Comparison of ENCODE assay signal across 12 cellular contexts in the genomic region with DNA sequence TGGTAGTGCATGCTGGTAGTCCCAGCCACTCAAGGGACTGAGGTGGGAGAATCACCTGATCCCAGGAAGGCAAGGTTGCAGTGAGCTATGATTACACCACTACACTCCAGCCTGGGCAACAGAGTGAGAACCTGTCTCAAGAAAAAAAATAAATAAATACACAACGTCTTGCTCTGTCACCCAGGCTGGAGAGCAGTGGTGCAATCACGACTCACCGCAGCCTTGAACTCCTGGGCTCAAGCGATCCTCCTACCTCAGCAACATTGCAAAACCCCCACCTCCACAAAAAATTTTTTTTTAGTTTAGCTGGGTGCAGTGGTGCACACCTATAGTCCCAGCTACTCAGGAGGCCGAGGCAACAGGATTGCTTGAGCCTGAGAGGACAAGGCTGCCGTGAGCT. TPM values are rescaled to one million over a fixed set of nuclear protein-coding genes. Genes with fewer than 3 reads are reported as not detected.
A peak's percentile ranks its signal among the peaks of the same experiment; 100 is the strongest.
DNase-seq lines count a peak whose midpoint lies in the region; ATAC-seq and TF ChIP-seq lines count a peak whose summit lies in the region.
"Had no signal": no experiment of that assay in that cellular context is flagged by ENCODE, and none has a peak within 500 bp of the region (broad histone marks: within the 10 kb centered on the region; RNA-seq: fewer than 3 reads in every experiment).

No MANE protein-coding gene starts in this region.

- H3K27me3 Mint-ChIP-seq in activated CD4-positive, alpha-beta T cell treated with anti-CD3 and anti-CD28 coated beads, Interleukin-2, amount 10 ng/mL, durations not matched to agents 24 days and 14 days: no peaks in the 10 kb centered on the region
- no peaks in the 10 kb centered on the region for H3K27me3 Mint-ChIP-seq in T-helper 1 cell treated with Interleukin-12 subunit alpha and Interleukin-12 subunit beta and Interleukin-4 antibody, amounts not matched to agents 30 μg/mL and 1 μg/mL, for 36 hours (ENCODE audit: low read depth)
- H3K27me3 Mint-ChIP-seq in stimulated activated naive B cell treated with anti-CD40 and anti-IgM and Interleukin-4, amounts not matched to agents 10 μg/mL and 1 μg/mL and 100 μg/mL, for 72 hours: no peaks in the 10 kb centered on the region

- H3K27me3 ChIP-seq in psoas muscle (ENCODE audit: insufficient read depth in 3 of 3, low read length in 2 of 3): peaks cover 0 to 5% (median 0%) of the 10 kb centered on the region in 3 donors

- no peak for ATAC-seq in stimulated activated naive B cell treated with anti-CD40 and anti-IgM and Interleukin-4, amounts not matched to agents 10 μg/mL and 1 μg/mL and 100 μg/mL, for 72 hours (replicated peaks)
- ATAC-seq in GM18867 (IDR thresholded peaks at IDR 0.05; ENCODE audit: unreplicated experiment) (no peak), psoas muscle (no peak), HG02759 (IDR thresholded peaks at IDR 0.05; ENCODE audit: unreplicated experiment) (no peak)
- ATAC-seq: right cardiac atrium had no signal

- H3K4me1 ChIP-seq in psoas muscle: peaks cover 14% of the 10 kb centered on the region

- H3K27ac ChIP-seq in psoas muscle: no peak overlapping the region

- no peak for DNase-seq in activated CD4-positive, alpha-beta T cell treated with anti-CD3 and anti-CD28 coated beads, Interleukin-2, amount 10 ng/mL, durations not matched to agents 24 days and 14 days
- no peak for DNase-seq in activated CD4-positive, alpha-beta T cell treated with anti-CD3 and anti-CD28 coated beads, Interleukin-2, amount 50 U/mL, for 4 hours
- peak; percentile 62 for DNase-seq in epithelial cell of esophagus (ENCODE audit: low read depth)
- no peak for DNase-seq in stimulated activated naive B cell treated with anti-CD40 and anti-IgM and Interleukin-4, amounts not matched to agents 10 μg/mL and 1 μg/mL and 100 μg/mL, for 72 hours
- no peak for DNase-seq in psoas muscle
- DNase-seq: aorta, NCI-H748 treated with DMSO at 0.1 percent for 48 hours, right cardiac atrium had no signal

- WGBS in psoas muscle, 3 donors: 82 to 92% (median 82%) methylated on average over 6 of the region's 6 CpGs

- peaks cover 68% of the 10 kb centered on the region for H3K4me1 Mint-ChIP-seq in activated CD4-positive, alpha-beta T cell treated with anti-CD3 and anti-CD28 coated beads, Interleukin-2, amount 10 ng/mL, durations not matched to agents 24 days and 14 days
- H3K4me1 Mint-ChIP-seq in T-helper 1 cell treated with Interleukin-12 subunit alpha and Interleukin-12 subunit beta and Interleukin-4 antibody, amounts not matched to agents 30 μg/mL and 1 μg/mL, for 36 hours (ENCODE audit: low read depth): peaks cover 66% of the 10 kb centered on the region
- H3K4me1 Mint-ChIP-seq in stimulated activated naive B cell treated with anti-CD40 and anti-IgM and Interleukin-4, amounts not matched to agents 10 μg/mL and 1 μg/mL and 100 μg/mL, for 72 hours: peaks cover 31 to 68% of the 10 kb centered on the region in 2 donors

- H3K9me3 Mint-ChIP-seq in activated CD4-positive, alpha-beta T cell treated with anti-CD3 and anti-CD28 coated beads, Interleukin-2, amount 10 ng/mL, durations not matched to agents 24 days and 14 days: no peaks in the 10 kb centered on the region
- no peaks in the 10 kb centered on the region for H3K9me3 Mint-ChIP-seq in T-helper 1 cell treated with Interleukin-12 subunit alpha and Interleukin-12 subunit beta and Interleukin-4 antibody, amounts not matched to agents 30 μg/mL and 1 μg/mL, for 36 hours
- no peaks in the 10 kb centered on the region for H3K9me3 Mint-ChIP-seq in stimulated activated naive B cell treated with anti-CD40 and anti-IgM and Interleukin-4, amounts not matched to agents 10 μg/mL and 1 μg/mL and 100 μg/mL, for 72 hours

- H3K36me3 Mint-ChIP-seq in activated CD4-positive, alpha-beta T cell treated with anti-CD3 and anti-CD28 coated beads, Interleukin-2, amount 10 ng/mL, durations not matched to agents 24 days and 14 days (ENCODE audit: low read depth): peaks cover 89% of the 10 kb centered on the region
- H3K36me3 Mint-ChIP-seq in T-helper 1 cell treated with Interleukin-12 subunit alpha and Interleukin-12 subunit beta and Interleukin-4 antibody, amounts not matched to agents 30 μg/mL and 1 μg/mL, for 36 hours (ENCODE audit: low read depth): peaks cover 68% of the 10 kb centered on the region
- H3K36me3 Mint-ChIP-seq in stimulated activated naive B cell treated with anti-CD40 and anti-IgM and Interleukin-4, amounts not matched to agents 10 μg/mL and 1 μg/mL and 100 μg/mL, for 72 hours: peaks cover 69 to 80% of the 10 kb centered on the region in 2 donors

- intact Hi-C loops in activated CD4-positive, alpha-beta T cell treated with anti-CD3 and anti-CD28 coated beads, Interleukin-2, amount 10 ng/mL, durations not matched to agents 24 days and 14 days (cut with micrococcal nuclease): no loop called here
- intact Hi-C loops in psoas muscle (cut with DNase I): no loop called here

- H3K27ac Mint-ChIP-seq in activated CD4-positive, alpha-beta T cell treated with anti-CD3 and anti-CD28 coated beads, Interleukin-2, amount 10 ng/mL, durations not matched to agents 24 days and 14 days: peak overlapping the region; percentile 89
- peak overlapping the region; percentile 87 for H3K27ac Mint-ChIP-seq in T-helper 1 cell treated with Interleukin-12 subunit alpha and Interleukin-12 subunit beta and Interleukin-4 antibody, amounts not matched to agents 30 μg/mL and 1 μg/mL, for 36 hours
- peak overlapping the region; percentile 93 for H3K27ac Mint-ChIP-seq in stimulated activated naive B cell treated with anti-CD40 and anti-IgM and Interleukin-4, amounts not matched to agents 10 μg/mL and 1 μg/mL and 100 μg/mL, for 72 hours

- H3K4me3 Mint-ChIP-seq in activated CD4-positive, alpha-beta T cell treated with anti-CD3 and anti-CD28 coated beads, Interleukin-2, amount 10 ng/mL, durations not matched to agents 24 days and 14 days: peak overlapping the region; percentile 84
- H3K4me3 Mint-ChIP-seq in T-helper 1 cell treated with Interleukin-12 subunit alpha and Interleukin-12 subunit beta and Interleukin-4 antibody, amounts not matched to agents 30 μg/mL and 1 μg/mL, for 36 hours: peak overlapping the region; percentile 82
- H3K4me3 Mint-ChIP-seq in stimulated activated naive B cell treated with anti-CD40 and anti-IgM and Interleukin-4, amounts not matched to agents 10 μg/mL and 1 μg/mL and 100 μg/mL, for 72 hours: peak overlapping the region; percentile 78

- no peaks in the 10 kb centered on the region for H3K9me3 ChIP-seq in psoas muscle

- peaks cover 0 to 75% of the 10 kb centered on the region in 2 donors for H3K36me3 ChIP-seq in psoas muscle (ENCODE audit: insufficient read depth in 1 of 2, low read depth in 1 of 2)

- TF ChIP-seq CTCF in epithelial cell of esophagus (IDR thresholded peaks at IDR 0.05; ENCODE audit: insufficient read depth, low read depth, low read length, missing control alignments): no peak
- no peak for TF ChIP-seq CTCF in psoas muscle (IDR thresholded peaks at IDR 0.05)

- no peak overlapping the region for H3K4me3 ChIP-seq in epithelial cell of esophagus (ENCODE audit: low read length)
- H3K4me3 ChIP-seq in psoas muscle: no peak overlapping the region
- H3K4me3 ChIP-seq: lung had no signal

RNA-seq across cellular contexts. Expression of a gene that starts 8.8 kb away (rescaled TPM):
- 283 and 291 TPM in 2 replicates for total RNA-seq in activated CD4-positive, alpha-beta T cell treated with anti-CD3 and anti-CD28 coated beads, Interleukin-2, amount 10 ng/mL, durations not matched to agents 24 days and 14 days
- 10 to 100 TPM; 30.5 to 57.3 (median 42.5) TPM for total RNA-seq in psoas muscle
- polyA plus RNA-seq in psoas muscle: 10 to 100 TPM; 24.3 to 43.2 (median 40.8) TPM

RNA-seq across cellular contexts. Expression of a gene that starts 26.6 kb away (rescaled TPM):
- total RNA-seq in activated CD4-positive, alpha-beta T cell treated with anti-CD3 and anti-CD28 coated beads, Interleukin-2, amount 10 ng/mL, durations not matched to agents 24 days and 14 days: 227 and 247 TPM in 2 replicates
- total RNA-seq in psoas muscle: 10 to 100 TPM in 1 of 4 donors, 1 to 10 TPM in 3; 8.0 to 12.4 (median 8.9) TPM
- polyA plus RNA-seq in psoas muscle: 10 to 100 TPM in 1 of 3 donors, 1 to 10 TPM in 2; 7.1 to 13.0 (median 7.4) TPM

RNA-seq across cellular contexts. Expression of a gene that starts 58.4 kb away (rescaled TPM):
- 22.7 and 23.1 TPM in 2 replicates for total RNA-seq in activated CD4-positive, alpha-beta T cell treated with anti-CD3 and anti-CD28 coated beads, Interleukin-2, amount 10 ng/mL, durations not matched to agents 24 days and 14 days
- total RNA-seq in psoas muscle: under 1 TPM in 3 of 4 donors, not detected in 1; 0.12 to 0.30 (median 0.17) TPM
- polyA plus RNA-seq in psoas muscle: under 1 TPM in 2 of 3 donors, not detected in 1; 0.10 to 0.12 TPM

Comparison
In these comparisons a context has a peak if more than half of its experiments do, and no peak if none do; other contexts are left out.
1. RNA of a gene that starts 26.6 kb away (total RNA-seq): 227 to 247 TPM in activated CD4-positive, alpha-beta T cell treated with anti-CD3 and anti-CD28 coated beads, Interleukin-2, amount 10 ng/mL, durations not matched to agents 24 days and 14 days; 8.0 to 12.4 TPM in psoas muscle; every median in the first group is over 10 times any median in the second.
2. RNA of a gene that starts 58.4 kb away (total RNA-seq): 22.7 to 23.1 TPM in activated CD4-positive, alpha-beta T cell treated with anti-CD3 and anti-CD28 coated beads, Interleukin-2, amount 10 ng/mL, durations not matched to agents 24 days and 14 days; 0.12 to 0.30 TPM in psoas muscle; every median in the first group is over 10 times any median in the second.
3. Peak in every context shown above with its lines, with median percentiles within 50 percentile points of each other: H3K27ac Mint-ChIP-seq and H3K4me3 Mint-ChIP-seq.